Comparison of ENCODE assay signal across 16 cellular contexts in the genomic region with DNA sequence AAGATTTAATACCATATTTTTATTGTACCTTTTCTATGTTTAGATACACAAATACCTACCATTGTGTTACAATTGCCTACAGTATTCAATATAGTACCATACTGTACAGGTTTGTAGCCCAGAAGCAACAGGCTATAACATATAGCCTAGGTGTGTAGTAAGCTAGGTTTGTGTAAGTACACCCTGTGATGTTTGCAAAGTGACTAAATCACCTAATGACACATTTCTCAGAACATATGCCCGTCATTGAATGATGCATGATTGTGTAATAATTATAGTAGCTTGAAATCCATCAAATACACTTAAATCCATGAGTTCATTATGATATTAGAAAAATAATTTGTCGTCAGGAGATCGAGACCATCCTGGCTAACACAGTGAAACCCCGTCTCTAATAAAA.
"Had no signal": no experiment of that assay in that cellular context is flagged by ENCODE, and none has a peak within 500 bp of the region (broad histone marks: within the 10 kb centered on the region; RNA-seq: fewer than 3 reads in every experiment).

No MANE protein-coding gene starts in this region.

- H3K36me3 Mint-ChIP-seq: activated naive CD8-positive, alpha-beta T cell; brain; naive B cell; type B pancreatic cell had no signal

- H3K27me3 Mint-ChIP-seq: activated naive CD8-positive, alpha-beta T cell; dendritic cell treated with granulocyte-macrophage colony-stimulating factor and Interleukin-4, amounts not matched to agents 40 ng/mL and 50 ng/mL, for 4 days; naive B cell had no signal

- H3K9me3 Mint-ChIP-seq: dendritic cell treated with granulocyte-macrophage colony-stimulating factor and Interleukin-4, amounts not matched to agents 40 ng/mL and 50 ng/mL, for 4 days; type B pancreatic cell had no signal

- H3K4me3 ChIP-seq: lung, smooth muscle cell had no signal

- H3K27ac Mint-ChIP-seq: brain, type B pancreatic cell had no signal

- H3K27ac ChIP-seq: WERI-Rb-1 had no signal

- H3K36me3 ChIP-seq: WERI-Rb-1 had no signal

- H3K4me3 Mint-ChIP-seq: brain, type B pancreatic cell had no signal

- H3K4me1 Mint-ChIP-seq: brain had no signal

- DNase-seq: activated CD8-positive, alpha-beta memory T cell treated with anti-CD3 and anti-CD28 coated beads for 24 hours; amygdala; cerebellar nuclear complex; foreskin melanocyte; head of caudate nucleus; left colon; midbrain; naive B cell; right cardiac atrium; WERI-Rb-1 had no signal

- ATAC-seq: left colon, right cardiac atrium had no signal
